ENCODE assay signal across 18 cellular contexts in the genomic region with DNA sequence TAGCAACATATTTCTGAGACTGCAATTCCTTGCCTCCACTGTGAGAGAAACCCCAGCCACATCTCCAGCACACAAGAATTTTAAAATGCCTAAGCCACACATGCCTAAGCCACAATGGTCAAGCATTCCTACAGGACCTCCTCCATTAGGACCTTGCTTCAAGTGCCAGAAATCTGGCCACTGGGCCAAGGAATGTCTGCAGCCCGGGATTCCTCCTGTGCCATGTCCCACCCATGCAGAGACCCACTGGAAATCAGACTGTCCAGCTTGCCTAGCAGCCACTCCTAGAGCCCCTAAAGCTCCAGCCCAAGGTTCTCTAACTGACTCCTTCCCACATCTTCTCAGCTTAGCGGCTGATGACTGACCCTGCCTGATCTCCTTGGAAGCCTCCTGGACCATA.
DNase-seq lines count a peak whose midpoint lies in the region; TF ChIP-seq lines count a peak whose summit lies in the region.
"Had no signal": no experiment of that assay in that cellular context is flagged by ENCODE, and none has a peak within 500 bp of the region (broad histone marks: within the 10 kb centered on the region; RNA-seq: fewer than 3 reads in every experiment).

No MANE protein-coding gene starts in this region.

- H3K4me1 ChIP-seq in prostate gland (replicated peaks) = no peaks in the 10 kb centered on the region

- TF ChIP-seq POLR2A in prostate gland (IDR thresholded peaks at IDR 0.05) = no peak

- H3K4me3 ChIP-seq in prostate gland = no peak overlapping the region
- H3K4me3 ChIP-seq: GM23338 had no signal

- no peaks in the 10 kb centered on the region for H3K27me3 ChIP-seq in prostate gland (replicated peaks; ENCODE audit: insufficient read depth)

- WGBS in prostate gland = 94% methylated on average over 2 of the region's 2 CpGs

- intact Hi-C loops in prostate gland (cut with DNase I) = no loop called here

- TF ChIP-seq CTCF in prostate gland (IDR thresholded peaks at IDR 0.05) = no peak

- H3K27ac ChIP-seq in prostate gland = no peak overlapping the region
- H3K27ac ChIP-seq: C4-2B, HL-60 had no signal

- H3K36me3 ChIP-seq in prostate gland = no peaks in the 10 kb centered on the region

- DNase-seq in M059J (ENCODE audit: low read depth) = peak; percentile 54
- DNase-seq in astrocyte of the hippocampus (ENCODE audit: low read depth, low spot score) = peak; percentile 76
- peak; percentile 31 for DNase-seq in renal cortical epithelial cell (ENCODE audit: low read depth)
- no peak for DNase-seq in prostate gland (ENCODE audit: low spot score)
- no peak for DNase-seq in NCI-H748 treated with DMSO at 0.1 percent for 48 hours (lab: John Stamatoyannopoulos, UW)
- no peak for DNase-seq in HuH-7 (ENCODE audit: low spot score)
- DNase-seq: ACHN; AML-193; Caco-2; CD4-positive, alpha-beta T cell; DMS153; DMS79; GF-D8; HCEC 1CT; IMR-90 had no signal

- H3K9me3 ChIP-seq in prostate gland = no peaks in the 10 kb centered on the region
- H3K9me3 ChIP-seq: Caco-2 had no signal

Comparison
In these comparisons a context has a peak if more than half of its experiments do, and no peak if none do; other contexts are left out.
1. DNase-seq: peak in M059J (single experiment), astrocyte of the hippocampus (single experiment) and renal cortical epithelial cell (single experiment); none in prostate gland (single experiment), NCI-H748 treated with DMSO at 0.1 percent for 48 hours (single experiment) and HuH-7 (single experiment).